ENCODE assay signal across 22 cellular contexts in the genomic region with DNA sequence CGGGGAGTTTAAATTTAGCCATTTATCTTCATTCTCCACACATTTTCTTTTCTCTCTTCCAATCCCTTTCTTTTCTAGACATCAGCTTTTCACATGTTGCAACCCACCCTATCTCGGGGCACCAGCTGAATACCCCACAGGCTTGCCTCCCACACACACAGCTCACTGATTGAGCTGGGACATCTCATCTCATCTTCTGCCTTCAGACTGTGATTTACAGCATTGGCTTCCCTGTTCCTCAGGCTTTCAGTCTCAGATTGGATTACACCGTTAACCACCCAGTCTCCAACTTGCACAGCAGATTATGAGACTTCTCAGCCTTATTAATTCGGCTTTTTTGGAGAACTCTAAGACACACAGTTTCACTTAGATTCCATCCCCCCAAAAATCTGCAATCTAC.
"Had no signal": no experiment of that assay in that cellular context is flagged by ENCODE, and none has a peak within 500 bp of the region (broad histone marks: within the 10 kb centered on the region; RNA-seq: fewer than 3 reads in every experiment).

No MANE protein-coding gene starts in this region.

- H3K27me3 Mint-ChIP-seq: progenitor cell of endocrine pancreas had no signal

- H3K4me1 Mint-ChIP-seq: immature natural killer cell; mesothelial cell of epicardium; naive B cell; natural killer cell; stimulated activated naive B cell treated with anti-CD40 and anti-IgM and Interleukin-4, amounts not matched to agents 10 μg/mL and 1 μg/mL and 100 μg/mL, for 72 hours had no signal

- DNase-seq: hypothalamus; immature natural killer cell; kidney; left colon; left ventricle myocardium inferior; mesendoderm; naive B cell; natural killer cell; ovary; right lobe of liver; stimulated activated CD4-positive, alpha-beta T cell treated with anti-CD3 and anti-CD28 coated beads, Interleukin-1b, Interleukin-23, amount 100 ng/mL, for 48 hours; stimulated activated CD4-positive, alpha-beta T cell treated with anti-CD3 and anti-CD28 coated beads, Interleukin-2, amount 100 ng/mL, for 48 hours; stimulated activated CD4-positive, alpha-beta T cell treated with anti-CD3 and anti-CD28 coated beads, Interleukin-4, amount 100 ng/mL, for 4 hours; stimulated activated naive B cell treated with anti-CD40 and anti-IgM and Interleukin-4, amounts not matched to agents 10 μg/mL and 1 μg/mL and 100 μg/mL, for 72 hours; stimulated activated naive CD8-positive, alpha-beta T cell treated with anti-CD3 and anti-CD28 coated beads, Interleukin-15, Interleukin-2, amounts not matched to agents 100 U/mL and 50 U/mL, for 24 hours; stomach; testis; thyroid gland; transverse colon; upper lobe of left lung had no signal

- H3K27ac Mint-ChIP-seq: immature natural killer cell; mesothelial cell of epicardium; naive B cell; natural killer cell; progenitor cell of endocrine pancreas; stimulated activated naive B cell treated with anti-CD40 and anti-IgM and Interleukin-4, amounts not matched to agents 10 μg/mL and 1 μg/mL and 100 μg/mL, for 72 hours had no signal

- H3K9me3 Mint-ChIP-seq: immature natural killer cell; mesothelial cell of epicardium; naive B cell; natural killer cell; stimulated activated naive B cell treated with anti-CD40 and anti-IgM and Interleukin-4, amounts not matched to agents 10 μg/mL and 1 μg/mL and 100 μg/mL, for 72 hours had no signal

- ATAC-seq: left colon; natural killer cell; right lobe of liver; stimulated activated naive B cell treated with anti-CD40 and anti-IgM and Interleukin-4, amounts not matched to agents 10 μg/mL and 1 μg/mL and 100 μg/mL, for 72 hours; stimulated activated naive CD8-positive, alpha-beta T cell treated with anti-CD3 and anti-CD28 coated beads, Interleukin-15, Interleukin-2, amounts not matched to agents 100 U/mL and 50 U/mL, for 24 hours had no signal

- H3K36me3 Mint-ChIP-seq: immature natural killer cell; mesothelial cell of epicardium; naive B cell; natural killer cell; stimulated activated naive B cell treated with anti-CD40 and anti-IgM and Interleukin-4, amounts not matched to agents 10 μg/mL and 1 μg/mL and 100 μg/mL, for 72 hours had no signal

- H3K4me3 Mint-ChIP-seq: immature natural killer cell; mesothelial cell of epicardium; naive B cell; natural killer cell; stimulated activated naive B cell treated with anti-CD40 and anti-IgM and Interleukin-4, amounts not matched to agents 10 μg/mL and 1 μg/mL and 100 μg/mL, for 72 hours had no signal
